ENCODE assay signal across 23 cellular contexts in the genomic region with DNA sequence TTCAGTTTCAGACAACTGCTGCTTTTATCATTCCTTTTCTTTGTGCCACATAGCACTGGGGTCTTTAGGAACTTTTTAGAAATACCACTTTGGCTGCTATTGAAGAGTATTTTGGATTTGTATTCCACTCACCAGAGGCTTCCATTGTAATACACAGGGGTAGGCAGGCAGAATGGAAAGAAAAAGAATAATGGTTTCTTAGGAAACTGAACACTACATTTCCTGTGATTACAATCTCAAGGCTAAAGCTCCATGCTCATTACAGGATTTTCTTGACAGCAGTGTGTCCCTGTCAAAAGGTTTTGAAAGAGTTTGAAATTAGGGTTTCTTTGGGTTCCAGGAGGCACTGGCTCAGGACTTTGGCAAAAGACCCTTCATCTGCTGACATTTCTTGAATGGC.
DNase-seq lines count a peak whose midpoint lies in the region; ATAC-seq and TF ChIP-seq lines count a peak whose summit lies in the region.
"Had no signal": no experiment of that assay in that cellular context is flagged by ENCODE, and none has a peak within 500 bp of the region (broad histone marks: within the 10 kb centered on the region; RNA-seq: fewer than 3 reads in every experiment).

No MANE protein-coding gene starts in this region.

- peak overlapping the region; percentile 8 for H3K27ac ChIP-seq in A673 (ENCODE audit: low read depth, low read length, poor library complexity, severe bottlenecking)
- H3K27ac ChIP-seq in OCI-LY1 (ENCODE audit: low read depth, low read length, poor library complexity, severe bottlenecking) = peak overlapping the region; percentile 81
- H3K27ac ChIP-seq in neuronal stem cell (replicated peaks; ENCODE audit: low read length) = peak overlapping the region; percentile 3
- no peak overlapping the region for H3K27ac ChIP-seq in body of pancreas
- H3K27ac ChIP-seq in esophagus muscularis mucosa (replicated peaks in 1 of 4) = no peak overlapping the region
- H3K27ac ChIP-seq in CD4-positive, alpha-beta memory T cell (ENCODE audit: low read depth, low read length) = no peak overlapping the region
- H3K27ac ChIP-seq: Peyer's patch had no signal

- no peaks in the 10 kb centered on the region for H3K27me3 ChIP-seq in A673 (replicated peaks; ENCODE audit: insufficient read depth, low read depth, low read length, poor library complexity)
- no peaks in the 10 kb centered on the region for H3K27me3 ChIP-seq in OCI-LY1 (ENCODE audit: insufficient read depth, low read length)
- H3K27me3 ChIP-seq in neuronal stem cell (ENCODE audit: control insufficient read depth in 3 of 3, insufficient read depth in 3 of 3, low read depth in 1 of 3, low read length in 3 of 3) = no peaks in the 10 kb centered on the region
- H3K27me3 ChIP-seq in body of pancreas = no peaks in the 10 kb centered on the region
- H3K27me3 ChIP-seq in esophagus muscularis mucosa = no peaks in the 10 kb centered on the region
- H3K27me3 ChIP-seq in CD4-positive, alpha-beta memory T cell (ENCODE audit: insufficient read depth, low read length) = no peaks in the 10 kb centered on the region
- H3K27me3 ChIP-seq: Peyer's patch had no signal

- no peaks in the 10 kb centered on the region for H3K27me3 Mint-ChIP-seq in CD4-positive, alpha-beta memory T cell
- H3K27me3 Mint-ChIP-seq: CD4-positive, CD25-positive, alpha-beta regulatory T cell had no signal

- no peak for TF ChIP-seq CTCF in A673 (conservative IDR thresholded peaks at IDR 0.05; ENCODE audit: low read depth, low read length)
- no peak for TF ChIP-seq CTCF in OCI-LY1 (IDR thresholded peaks at IDR 0.05; ENCODE audit: low read length)
- no peak for TF ChIP-seq CTCF in body of pancreas (IDR thresholded peaks at IDR 0.05)
- no peak for TF ChIP-seq CTCF in esophagus muscularis mucosa (IDR thresholded peaks at IDR 0.05)

- H3K9ac ChIP-seq in OCI-LY1 (ENCODE audit: low read length) (no peak overlapping the region; the same call in 1 of the 2 replicates), neuronal stem cell (ENCODE audit: low read depth, low read length, poor library complexity) (no peak overlapping the region)

- no peak for ATAC-seq in body of pancreas
- no peak for ATAC-seq in GM18502 (IDR thresholded peaks at IDR 0.05; ENCODE audit: poor library complexity, unreplicated experiment)

- no peaks in the 10 kb centered on the region for H3K9me2 ChIP-seq in OCI-LY1 (ENCODE audit: low read depth, low read length)

- H2AK5ac ChIP-seq in neuronal stem cell (ENCODE audit: low read depth, low read length) = no peak overlapping the region

- H3K14ac ChIP-seq in neuronal stem cell (ENCODE audit: low read length) = no peak overlapping the region

- no peak overlapping the region for H3K18ac ChIP-seq in neuronal stem cell (ENCODE audit: low read length)

- H3K9me3 ChIP-seq in A673 (ENCODE audit: low read depth, low read length, poor library complexity, severe bottlenecking) (no peaks in the 10 kb centered on the region), OCI-LY1 (ENCODE audit: low read length) (no peaks in the 10 kb centered on the region), neuronal stem cell (replicated peaks in 1 of 2; ENCODE audit: control insufficient read depth in 2 of 2, insufficient read depth in 1 of 2, low read depth in 1 of 2, low read length in 2 of 2) (no peaks in the 10 kb centered on the region), body of pancreas (no peaks in the 10 kb centered on the region), esophagus muscularis mucosa (no peaks in the 10 kb centered on the region)
- H3K9me3 ChIP-seq in CD4-positive, alpha-beta memory T cell (ENCODE audit: control insufficient read depth in 1 of 2, low read length in 2 of 2) = no peaks in the 10 kb centered on the region
- H3K9me3 ChIP-seq: HAP-1, Peyer's patch had no signal

- no peak overlapping the region for H4K8ac ChIP-seq in neuronal stem cell (ENCODE audit: low read depth, low read length)

- no peak overlapping the region for H4K91ac ChIP-seq in neuronal stem cell (ENCODE audit: low read depth, low read length, poor library complexity)

- peaks cover 1 to 14% of the 10 kb centered on the region in 2 donors for H3K36me3 Mint-ChIP-seq in CD4-positive, alpha-beta memory T cell

- no peak overlapping the region for H3K4me3 Mint-ChIP-seq in CD4-positive, alpha-beta memory T cell
- H3K4me3 Mint-ChIP-seq: CD4-positive, CD25-positive, alpha-beta regulatory T cell had no signal

- no peak overlapping the region for H2BK5ac ChIP-seq in neuronal stem cell (ENCODE audit: low read length)

- peak overlapping the region in 3 of 7 donors; percentile 37 to 84 (median 53) for H3K27ac Mint-ChIP-seq in CD4-positive, alpha-beta memory T cell
- H3K27ac Mint-ChIP-seq: CD4-positive, CD25-positive, alpha-beta regulatory T cell had no signal

- no peaks in the 10 kb centered on the region for H4K20me1 ChIP-seq in OCI-LY1 (ENCODE audit: insufficient read depth, low read length)

- H2BK12ac ChIP-seq in neuronal stem cell (ENCODE audit: low read length) = no peak overlapping the region

- TF ChIP-seq POLR2A in body of pancreas (IDR thresholded peaks at IDR 0.05) = no peak
- no peak for TF ChIP-seq POLR2A in esophagus muscularis mucosa (IDR thresholded peaks at IDR 0.05; ENCODE audit: low read depth)

- H3K23ac ChIP-seq in neuronal stem cell (ENCODE audit: low read depth, low read length, poor library complexity) = no peak overlapping the region

- no peak overlapping the region for H3K4ac ChIP-seq in neuronal stem cell (ENCODE audit: low read length)

- TF ChIP-seq EP300 in esophagus muscularis mucosa (IDR thresholded peaks at IDR 0.05) = no peak

- no peaks in the 10 kb centered on the region for H3K79me1 ChIP-seq in neuronal stem cell (ENCODE audit: low read depth, low read length)

- H2AFZ ChIP-seq in OCI-LY1 (ENCODE audit: low read length) = no peak overlapping the region
- no peak overlapping the region for H2AFZ ChIP-seq in neuronal stem cell (ENCODE audit: low read length)

- H3K9me3 Mint-ChIP-seq in CD4-positive, alpha-beta memory T cell = peaks cover 0 to 8% (median 0%) of the 10 kb centered on the region in 8 donors

- intact Hi-C loops in A673 (cut with micrococcal nuclease; ENCODE audit: unreplicated experiment) (loop anchor here (5.0 kb wide), 2 partner anchors 77 to 222 kb away; a partner anchor contains a TSS), body of pancreas (cut with DNase I) (no loop called here), esophagus muscularis mucosa (cut with DNase I) (no loop called here)
- intact Hi-C loops in CD4-positive, alpha-beta memory T cell (cut with micrococcal nuclease) = no loop called here

- H3K4me1 ChIP-seq in A673 (ENCODE audit: insufficient read depth, low read length, poor library complexity, severe bottlenecking) (peaks cover 40% of the 10 kb centered on the region), OCI-LY1 (ENCODE audit: insufficient read depth, low read length, severe bottlenecking) (peaks cover 37% of the 10 kb centered on the region), neuronal stem cell (ENCODE audit: control insufficient read depth in 2 of 2, insufficient read depth in 1 of 2, low read depth in 1 of 2, low read length in 2 of 2) (peaks cover 16 to 29% of the 10 kb centered on the region in 2 donors), body of pancreas (peaks cover 12% of the 10 kb centered on the region), esophagus muscularis mucosa (peaks cover 16 to 18% (median 17%) of the 10 kb centered on the region in 4 donors)
- no peaks in the 10 kb centered on the region for H3K4me1 ChIP-seq in CD4-positive, alpha-beta memory T cell (ENCODE audit: insufficient read depth, low read length)
- H3K4me1 ChIP-seq: HAP-1 had no signal

- peaks cover 3 to 10% (median 6%) of the 10 kb centered on the region in 4 donors for H3K4me1 Mint-ChIP-seq in CD4-positive, alpha-beta memory T cell

- no peak overlapping the region for H2BK120ac ChIP-seq in neuronal stem cell (ENCODE audit: low read depth, low read length)

- no peaks in the 10 kb centered on the region for H3F3A ChIP-seq in OCI-LY1 (ENCODE audit: insufficient read depth, low read length)

- POLR2A ChIA-PET in A673 (lab: Charles Lee; ENCODE audit: low non-redundant PET) = no interaction called here
- POLR2A ChIA-PET in CD4-positive, alpha-beta memory T cell (lab: Charles Lee; ENCODE audit: partially characterized antibody) = no interaction called here

- H3K4me3 ChIP-seq in A673 (ENCODE audit: low read depth, low read length, poor library complexity, severe bottlenecking) (no peak overlapping the region), OCI-LY1 (ENCODE audit: low read depth, low read length, poor library complexity, severe bottlenecking) (no peak overlapping the region), neuronal stem cell (ENCODE audit: low read length in 2 of 2) (no peak overlapping the region), body of pancreas (no peak overlapping the region), esophagus muscularis mucosa (no peak overlapping the region)
- H3K4me3 ChIP-seq in CD4-positive, alpha-beta memory T cell (ENCODE audit: low read length in 2 of 2) = no peak overlapping the region
- H3K4me3 ChIP-seq: HAP-1, Peyer's patch had no signal

- H3K4me2 ChIP-seq in OCI-LY1 (ENCODE audit: low read length) (peak overlapping the region; percentile 32; the same call in 1 of the 2 replicates), neuronal stem cell (ENCODE audit: insufficient read depth, low read length, poor library complexity, severe bottlenecking) (no peak overlapping the region)

- H2BK15ac ChIP-seq in neuronal stem cell (ENCODE audit: low read length) = no peak overlapping the region

- CTCF ChIA-PET in A673 (lab: Charles Lee) = no interaction called here
- CTCF ChIA-PET in CD4-positive, alpha-beta memory T cell (lab: Charles Lee; ENCODE audit: partially characterized antibody) = no interaction called here

- DNase-seq in A673 (ENCODE audit: low spot score) (peak; percentile 65), dermis blood vessel endothelial cell (peak; percentile 25), neuronal stem cell (ENCODE audit: low spot score) (no peak), body of pancreas (no peak), esophagus muscularis mucosa (ENCODE audit: extremely low spot score) (no peak)
- DNase-seq in CD4-positive, alpha-beta memory T cell = no peak
- DNase-seq: 8988T; CD4-positive, CD25-positive, alpha-beta regulatory T cell; GOT3; KG1; NCI-H1048; NCI-H1436; NCI-H187; NCI-H2081 treated with DMSO at 0.1 percent for 48 hours; NCI-H446; NCI-H526; NCI-H82; NK-92 treated with Interleukin-12 subunit alpha and Interleukin-12 subunit beta, amount 100 ng/mL, for 24 hours; Peyer's patch; SHP77 treated with DMSO at 0.1 percent for 48 hours had no signal

- no peaks in the 10 kb centered on the region for H3K79me2 ChIP-seq in OCI-LY1 (ENCODE audit: insufficient read depth, low read length)

- H3K36me3 ChIP-seq in A673 (ENCODE audit: insufficient read depth, low read length, poor library complexity, severe bottlenecking) = no peaks in the 10 kb centered on the region
- H3K36me3 ChIP-seq in OCI-LY1 (ENCODE audit: insufficient read depth, low read length) = no peaks in the 10 kb centered on the region
- H3K36me3 ChIP-seq in neuronal stem cell (replicated peaks in 1 of 2; ENCODE audit: control insufficient read depth in 2 of 2, insufficient read depth in 2 of 2, low read length in 2 of 2) = no peaks in the 10 kb centered on the region
- no peaks in the 10 kb centered on the region for H3K36me3 ChIP-seq in body of pancreas (replicated peaks in 1 of 2; ENCODE audit: insufficient read depth in 1 of 2, low read depth in 2 of 2)
- peaks cover 0 to 3% (median 0%) of the 10 kb centered on the region in 4 donors for H3K36me3 ChIP-seq in esophagus muscularis mucosa
- no peaks in the 10 kb centered on the region for H3K36me3 ChIP-seq in CD4-positive, alpha-beta memory T cell (ENCODE audit: insufficient read depth, low read length)
- H3K36me3 ChIP-seq: HAP-1, Peyer's patch had no signal

- BruUV-seq in A673 (replicated peaks; lab: Mats Ljungman, UMichigan) = no TSS peak

Comparison
In these comparisons a context has a peak if more than half of its experiments do, and no peak if none do; other contexts are left out.
1. DNase-seq: peak in A673 (single experiment) and dermis blood vessel endothelial cell (single experiment); none in neuronal stem cell (single experiment), body of pancreas (0 of 4), esophagus muscularis mucosa (single experiment) and CD4-positive, alpha-beta memory T cell (0 of 5).
2. H3K27ac ChIP-seq: peak in A673 (single experiment), OCI-LY1 (single experiment) and neuronal stem cell (single experiment); none in body of pancreas (0 of 4), esophagus muscularis mucosa (0 of 4) and CD4-positive, alpha-beta memory T cell (single experiment).